In the genomic region with DNA sequence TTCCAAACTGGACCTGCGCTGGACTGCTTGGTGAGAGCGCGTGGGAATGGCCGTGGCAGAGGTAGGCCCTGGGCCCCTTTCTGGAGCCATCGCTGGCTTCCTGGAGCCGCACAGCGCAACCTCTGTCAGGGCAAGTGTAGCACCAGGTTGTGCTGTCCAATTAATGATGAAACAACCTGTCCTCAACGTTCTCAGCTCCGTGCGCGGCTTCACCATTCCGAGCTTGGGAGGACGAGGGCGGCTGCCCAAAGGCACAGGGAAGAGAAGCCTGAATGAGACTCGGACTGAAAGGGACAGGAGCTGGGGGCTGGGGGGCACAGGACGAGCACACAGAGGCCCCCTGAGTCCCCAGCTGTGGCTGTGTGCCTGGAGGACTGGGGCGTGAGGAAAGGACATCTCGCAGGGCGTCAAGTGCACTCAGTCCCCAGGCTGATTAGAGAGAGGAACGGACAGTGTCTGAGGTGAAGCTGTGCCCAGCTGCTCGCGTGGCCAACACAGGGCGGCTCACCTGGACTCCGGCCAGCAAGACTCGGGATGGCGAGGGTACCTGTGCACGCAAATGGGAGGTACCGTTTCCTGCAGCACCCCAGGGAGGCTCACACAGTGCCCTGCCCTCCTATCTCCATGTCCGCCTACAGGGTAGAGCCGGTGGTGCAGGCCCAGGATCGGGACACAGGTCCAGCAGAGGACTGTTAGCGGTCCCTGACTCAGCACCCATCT, we compare ENCODE assay signal across 20 cellular contexts.
DNase-seq lines count a peak whose midpoint lies in the region; ATAC-seq, FAIRE-seq and TF ChIP-seq lines count a peak whose summit lies in the region.
"Had no signal": no experiment of that assay in that cellular context is flagged by ENCODE, and none has a peak within 500 bp of the region (broad histone marks: within the 10 kb centered on the region; RNA-seq: fewer than 3 reads in every experiment).

No MANE protein-coding gene starts in this region.

- no peak for FAIRE-seq in HepG2 (lab: Jason Lieb, UNC)
- FAIRE-seq: bronchial epithelial cell, TTC549 had no signal

- H3K27me3 Mint-ChIP-seq in brain (peaks cover 6% of the 10 kb centered on the region), CD14-positive monocyte (ENCODE audit: low read depth in 3 of 3) (peaks cover 0 to 5% (median 2%) of the 10 kb centered on the region in 3 donors)
- H3K27me3 Mint-ChIP-seq: activated CD8-positive, alpha-beta memory T cell treated with anti-CD3 and anti-CD28 coated beads, Interleukin-2, amount 10 ng/mL, durations not matched to agents 7 days and 5 days; dendritic cell treated with granulocyte-macrophage colony-stimulating factor and Interleukin-4, amounts not matched to agents 40 ng/mL and 50 ng/mL, for 4 days had no signal

- no peaks in the 10 kb centered on the region for H3K4me1 ChIP-seq in HCT116 (ENCODE audit: control insufficient read depth in 1 of 2, insufficient read depth in 2 of 2, low read length in 2 of 2)
- H3K4me1 ChIP-seq in HepG2 (ENCODE audit: insufficient read depth, low read length), result no peaks in the 10 kb centered on the region
- H3K4me1 ChIP-seq in PC-9 (replicated peaks; ENCODE audit: insufficient read depth), result no peaks in the 10 kb centered on the region

- H4K20me1 ChIP-seq in HCT116 (ENCODE audit: insufficient read depth), result no peaks in the 10 kb centered on the region
- no peaks in the 10 kb centered on the region; the same call in 1 of the 2 replicates for H4K20me1 ChIP-seq in HepG2 (ENCODE audit: insufficient read depth, low read length)
- 0 out of 2 replicates have a peak, but pooled peaks cover 4% of the 10 kb centered on the region for H4K20me1 ChIP-seq in PC-9 (ENCODE audit: insufficient read depth)

- CTCF ChIA-PET in AG04450 (lab: Charles Lee), result no interaction called here
- CTCF ChIA-PET in HCT116 (lab: Charles Lee), result no interaction called here
- CTCF ChIA-PET in HepG2 (lab: Yijun Ruan, JAX; ENCODE audit: low intra/inter-chr PET ratio, low total read pairs), result no interaction called here
- CTCF ChIA-PET in PC-9 (lab: Charles Lee), result no interaction called here

- in situ Hi-C loops in HepG2 (cut with HindIII; ENCODE audit: extremely low pct_ligation_motif_present, low pct_unique_long_range_greater_than_20kb), result no loop called here

- H3K36me3 Mint-ChIP-seq in brain (no peaks in the 10 kb centered on the region), CD14-positive monocyte (no peaks in the 10 kb centered on the region)
- H3K36me3 Mint-ChIP-seq: activated CD8-positive, alpha-beta memory T cell treated with anti-CD3 and anti-CD28 coated beads, Interleukin-2, amount 10 ng/mL, durations not matched to agents 7 days and 5 days had no signal

- TF ChIP-seq EP300 in HepG2 (IDR thresholded peaks at IDR 0.05; ENCODE audit: low read depth in 2 of 2, low read length in 2 of 2), result no peak
- no peak for TF ChIP-seq EP300 in HepG2 (CRISPR knock-in tag; IDR thresholded peaks at IDR 0.05; ENCODE audit: borderline replicate concordance)

- RAD21 ChIA-PET in HCT116 (lab: Charles Lee; ENCODE audit: low non-redundant PET in 1 of 2, low total read pairs in 2 of 2, uncharacterized antibody in 2 of 2, unreplicated experiment in 2 of 2), result no interaction called here

- H3K4me3 ChIP-seq in AG04450 (ENCODE audit: low read depth, low read length) (no peak overlapping the region), HCT116 (replicated peaks in 1 of 2; ENCODE audit: low read depth in 1 of 2, low read length in 2 of 2) (no peak overlapping the region), HepG2 (replicated peaks in 1 of 3; ENCODE audit: insufficient read depth in 1 of 3, low read depth in 2 of 3, low read length in 3 of 3) (no peak overlapping the region), PC-9 (no peak overlapping the region)
- H3K4me3 ChIP-seq: MG63, mucosa of descending colon had no signal

- H3K79me2 ChIP-seq in HCT116 (ENCODE audit: insufficient read depth, low read length) (no peaks in the 10 kb centered on the region), HepG2 (ENCODE audit: insufficient read depth, low read length) (no peaks in the 10 kb centered on the region), PC-9 (ENCODE audit: low read depth) (no peaks in the 10 kb centered on the region)

- H3K27ac Mint-ChIP-seq in brain (peak overlapping the region in 3 of 5 experiments; percentile 30 to 49 (median 47)), CD14-positive monocyte (no peak overlapping the region)
- H3K27ac Mint-ChIP-seq: activated CD8-positive, alpha-beta memory T cell treated with anti-CD3 and anti-CD28 coated beads, Interleukin-2, amount 10 ng/mL, durations not matched to agents 7 days and 5 days; activated T-helper 2 cell treated with anti-CD3 and anti-CD28 coated beads, Interferon-gamma antibody, Interleukin-2, Interleukin-4, amounts not matched to agents 10 μg/mL and 5 μg/mL and 100 μg/mL, durations not matched to agents 14 hours and 24 hours and 36 hours; dendritic cell treated with granulocyte-macrophage colony-stimulating factor and Interleukin-4, amounts not matched to agents 40 ng/mL and 50 ng/mL, for 4 days had no signal

- peak; percentile 87 for ATAC-seq in HCT116
- peak; percentile 79 for ATAC-seq in HepG2
- ATAC-seq: activated CD8-positive, alpha-beta memory T cell treated with anti-CD3 and anti-CD28 coated beads, Interleukin-2, amount 10 ng/mL, durations not matched to agents 7 days and 5 days; mucosa of descending colon had no signal

- BruUV-seq in HCT116 (replicated peaks; lab: Mats Ljungman, UMichigan) (no TSS peak), HepG2 (replicated peaks; lab: Mats Ljungman, UMichigan) (no TSS peak), PC-9 (replicated peaks; lab: Mats Ljungman, UMichigan) (no TSS peak)

- peaks cover 4% of the 10 kb centered on the region; the same call in 1 of the 2 replicates for H3K9me3 ChIP-seq in AG04450 (ENCODE audit: control insufficient read depth, insufficient read depth, low read length)
- no peaks in the 10 kb centered on the region for H3K9me3 ChIP-seq in HCT116 (ENCODE audit: control insufficient read depth in 1 of 2, insufficient read depth in 1 of 2, low read depth in 1 of 2, low read length in 2 of 2)
- H3K9me3 ChIP-seq in HepG2 (ENCODE audit: low read length), result no peaks in the 10 kb centered on the region
- no peaks in the 10 kb centered on the region for H3K9me3 ChIP-seq in PC-9 (ENCODE audit: insufficient read depth, low read depth)
- H3K9me3 ChIP-seq: MG63, mucosa of descending colon had no signal

- intact Hi-C loops in HCT116 (cut with micrococcal nuclease) (no loop called here), HepG2 (cut with micrococcal nuclease; ENCODE audit: unreplicated experiment) (no loop called here), CD14-positive monocyte (cut with micrococcal nuclease) (no loop called here), PC-9 (cut with micrococcal nuclease; ENCODE audit: unreplicated experiment) (no loop called here)

- no peaks in the 10 kb centered on the region for H3K9me2 ChIP-seq in HCT116 (ENCODE audit: insufficient read depth)
- no peaks in the 10 kb centered on the region for H3K9me2 ChIP-seq in PC-9 (ENCODE audit: insufficient read depth)

- TF ChIP-seq POLR2A in HCT116 (IDR thresholded peaks at IDR 0.05; ENCODE audit: borderline replicate concordance, extremely low read depth, insufficient read depth, insufficient read length), result no peak
- TF ChIP-seq POLR2A in HepG2 (IDR thresholded peaks at IDR 0.05; ENCODE audit: insufficient read depth in 1 of 2, low read depth in 2 of 2, low read length in 2 of 2), result no peak

- H3K4me3 Mint-ChIP-seq in brain, result no peak overlapping the region
- no peak overlapping the region for H3K4me3 Mint-ChIP-seq in CD14-positive monocyte
- H3K4me3 Mint-ChIP-seq: activated CD8-positive, alpha-beta memory T cell treated with anti-CD3 and anti-CD28 coated beads, Interleukin-2, amount 10 ng/mL, durations not matched to agents 7 days and 5 days; dendritic cell treated with granulocyte-macrophage colony-stimulating factor and Interleukin-4, amounts not matched to agents 40 ng/mL and 50 ng/mL, for 4 days had no signal

- H2AFZ ChIP-seq in HCT116 (ENCODE audit: low read depth, low read length, poor library complexity, severe bottlenecking), result no peak overlapping the region
- no peak overlapping the region for H2AFZ ChIP-seq in HepG2 (ENCODE audit: low read length)
- H2AFZ ChIP-seq in PC-9, result no peak overlapping the region

- H3K27ac ChIP-seq in AG04450 (ENCODE audit: low read depth, low read length), result no peak overlapping the region
- no peak overlapping the region for H3K27ac ChIP-seq in HCT116 (ENCODE audit: low read depth, low read length)
- H3K27ac ChIP-seq in HepG2 (ENCODE audit: extremely low read length, insufficient read depth, low read length), result no peak overlapping the region
- H3K27ac ChIP-seq in PC-9, result no peak overlapping the region
- H3K27ac ChIP-seq: RWPE1 had no signal

- H3K27me3 ChIP-seq in AG04450 (ENCODE audit: control insufficient read depth, insufficient read depth, low read length) (no peaks in the 10 kb centered on the region), HCT116 (ENCODE audit: insufficient read depth, low read length) (peaks cover 15% of the 10 kb centered on the region; the same call in 1 of the 2 replicates), HepG2 (ENCODE audit: control insufficient read depth in 1 of 2, insufficient read depth in 2 of 2, low read length in 2 of 2) (peaks cover 27 to 94% of the 10 kb centered on the region in 2 experiments), PC-9 (ENCODE audit: insufficient read depth, low read depth) (peaks cover 100% of the 10 kb centered on the region)

- 48% methylated on average over 30 of the region's 32 CpGs for WGBS in HepG2 (ENCODE audit: low lambda C conversion rate)

- TF ChIP-seq RAD21 in HCT116 (IDR thresholded peaks at IDR 0.05; ENCODE audit: low read depth) (no peak), HepG2 (CRISPR knock-in tag; IDR thresholded peaks at IDR 0.05) (no peak)

- DNase-seq in AG04450 (ENCODE audit: low read depth, low spot score) (no peak), HCT116 (ENCODE audit: low read depth, low spot score) (no peak), HepG2 (ENCODE audit: low spot score) (no peak), CD14-positive monocyte (ENCODE audit: low spot score) (no peak), NCI-H2171 (lab: John Stamatoyannopoulos, UW) (no peak), PC-9 (no peak)
- no peak for DNase-seq in activated effector memory CD4-positive, alpha-beta T cell treated with Interleukin-2 at 50 U/mL for 16 hours
- DNase-seq: activated CD4-positive, alpha-beta T cell treated with anti-CD3 and anti-CD28 coated beads for 48 hours; activated CD8-positive, alpha-beta memory T cell treated with anti-CD3 and anti-CD28 coated beads, Interleukin-2, amount 10 ng/mL, durations not matched to agents 7 days and 5 days; foreskin melanocyte; MG63; mucosa of descending colon; NCI-H1694 treated with DMSO at 0.1 percent for 48 hours; NCI-H446 had no signal

- POLR2A ChIA-PET in AG04450 (lab: Yijun Ruan, JAX) (no interaction called here), HCT116 (lab: Charles Lee) (no interaction called here), HepG2 (lab: Yijun Ruan, JAX) (no interaction called here), PC-9 (lab: Charles Lee; ENCODE audit: unreplicated experiment) (no interaction called here)

- H3K9me3 Mint-ChIP-seq in brain (no peaks in the 10 kb centered on the region), CD14-positive monocyte (peaks cover 0 to 81% (median 46%) of the 10 kb centered on the region in 7 donors)
- H3K9me3 Mint-ChIP-seq: activated T-helper 2 cell treated with anti-CD3 and anti-CD28 coated beads, Interferon-gamma antibody, Interleukin-2, Interleukin-4, amounts not matched to agents 10 μg/mL and 5 μg/mL and 100 μg/mL, durations not matched to agents 14 hours and 24 hours and 36 hours; dendritic cell treated with granulocyte-macrophage colony-stimulating factor and Interleukin-4, amounts not matched to agents 40 ng/mL and 50 ng/mL, for 4 days had no signal

- TF ChIP-seq CTCF in AG04450 (IDR thresholded peaks at IDR 0.05; ENCODE audit: low read depth, low read length) (peak; percentile 10; the same call in 1 of the 2 replicates), HCT116 (IDR thresholded peaks at IDR 0.05 in 2 of 3, conservative IDR thresholded peaks at IDR 0.05 in 1 of 3; ENCODE audit: borderline replicate concordance in 1 of 3, insufficient read depth in 1 of 3, low read depth in 2 of 3, low read length in 2 of 3) (peak in 2 of 3 experiments; percentile 38 to 39; a peak in 3 of 6 replicates), brain (conservative IDR thresholded peaks at IDR 0.05) (peak in 1 of 2 experiments; percentile 37), HepG2 (CRISPR knock-in tag; IDR thresholded peaks at IDR 0.05) (no peak), CD14-positive monocyte (IDR thresholded peaks at IDR 0.05) (no peak), PC-9 (conservative IDR thresholded peaks at IDR 0.05) (no peak)

- no peaks in the 10 kb centered on the region for H3K36me3 ChIP-seq in HCT116 (ENCODE audit: control insufficient read depth in 1 of 2, insufficient read depth in 2 of 2, low read length in 2 of 2)
- H3K36me3 ChIP-seq in HepG2 (replicated peaks in 1 of 2; ENCODE audit: control insufficient read depth in 1 of 2, insufficient read depth in 2 of 2, low read length in 2 of 2), result no peaks in the 10 kb centered on the region
- H3K36me3 ChIP-seq in PC-9 (ENCODE audit: low read depth), result no peaks in the 10 kb centered on the region
- H3K36me3 ChIP-seq: MG63 had no signal

- H3K4me1 Mint-ChIP-seq in brain (peaks cover 78% of the 10 kb centered on the region), CD14-positive monocyte (no peaks in the 10 kb centered on the region)
- H3K4me1 Mint-ChIP-seq: activated CD8-positive, alpha-beta memory T cell treated with anti-CD3 and anti-CD28 coated beads, Interleukin-2, amount 10 ng/mL, durations not matched to agents 7 days and 5 days had no signal

- H3F3A ChIP-seq in PC-9 (ENCODE audit: insufficient read depth, low read depth), result no peaks in the 10 kb centered on the region

- no peak overlapping the region for H3K4me2 ChIP-seq in HCT116 (ENCODE audit: low read length)
- H3K4me2 ChIP-seq in HepG2 (ENCODE audit: low read depth, low read length), result no peak overlapping the region
- H3K4me2 ChIP-seq in PC-9, result no peak overlapping the region

- H3K9ac ChIP-seq in HCT116 (ENCODE audit: low read length), result no peak overlapping the region
- H3K9ac ChIP-seq in HepG2 (ENCODE audit: insufficient read depth, low read depth, low read length), result no peak overlapping the region

Comparison
In these comparisons a context has a peak if more than half of its experiments do, and no peak if none do; other contexts are left out.
1. CTCF ChIP-seq: peak in AG04450 (single experiment) and HCT116 (2 of 3); none in HepG2 (single experiment), CD14-positive monocyte (single experiment) and PC-9 (single experiment).
2. H3K27ac Mint-ChIP-seq: peak in brain (3 of 5); none in CD14-positive monocyte (0 of 7).